Comparison of ENCODE assay signal across 19 cellular contexts in the genomic region with DNA sequence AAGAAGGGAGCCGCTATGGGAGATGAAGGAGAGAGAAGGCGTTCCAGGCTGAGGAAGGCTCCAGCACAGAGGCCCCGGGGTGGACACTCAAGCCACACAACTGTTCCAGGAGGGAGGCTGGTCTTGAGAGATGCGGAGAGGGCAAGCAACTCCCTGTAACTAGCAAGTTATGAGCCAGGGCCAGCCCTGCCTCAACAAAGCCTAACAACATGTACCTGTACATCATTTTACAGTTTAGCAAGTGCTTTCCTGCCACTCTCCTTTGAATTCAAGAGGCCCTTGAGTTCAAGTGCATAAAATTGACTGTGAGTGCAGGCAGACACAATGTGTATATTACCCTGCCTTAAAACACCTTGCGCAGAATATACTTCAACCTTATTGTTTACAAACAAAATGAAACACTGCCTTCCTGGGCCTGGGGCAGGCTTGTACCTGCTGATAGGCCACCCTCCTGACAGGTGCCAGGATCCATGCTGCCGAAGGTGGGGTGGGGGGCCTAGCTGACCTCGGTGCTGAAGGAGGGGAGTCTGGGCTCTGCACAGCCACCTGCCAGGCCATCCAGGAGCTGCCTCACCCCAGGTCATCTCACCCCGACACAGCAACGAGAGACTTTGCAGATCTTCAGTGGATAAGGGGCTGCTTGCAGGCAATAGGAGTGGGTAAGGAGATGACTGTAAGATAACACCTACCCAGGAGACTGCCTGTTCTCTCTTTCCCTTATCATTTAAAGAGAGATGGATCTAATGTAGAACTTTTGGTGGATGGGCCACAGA.
DNase-seq lines count a peak whose midpoint lies in the region; ATAC-seq, FAIRE-seq and TF ChIP-seq lines count a peak whose summit lies in the region.
"Had no signal": no experiment of that assay in that cellular context is flagged by ENCODE, and none has a peak within 500 bp of the region (broad histone marks: within the 10 kb centered on the region; RNA-seq: fewer than 3 reads in every experiment).

No MANE protein-coding gene starts in this region.

- H4K8ac ChIP-seq in H9 (replicated peaks; ENCODE audit: insufficient read length, low read depth, low read length), result no peak overlapping the region

- H3K79me2 ChIP-seq in H9 (ENCODE audit: insufficient read depth, low read length) (no peaks in the 10 kb centered on the region), GM12878 (ENCODE audit: control insufficient read depth, insufficient read depth, low read length) (peaks cover 44% of the 10 kb centered on the region)

- in situ Hi-C loops in GM12878 (cut with MboI), result no loop called here

- H3K27ac ChIP-seq in H9 (ENCODE audit: insufficient read length, low read depth, low read length), result no peak overlapping the region
- peak overlapping the region; percentile 55 for H3K27ac ChIP-seq in GM12878 (ENCODE audit: control insufficient read depth, insufficient read depth)
- H3K27ac ChIP-seq: breast epithelium, thoracic aorta had no signal

- no peak overlapping the region for H2BK5ac ChIP-seq in H9 (ENCODE audit: insufficient read length, low read length)

- no peak overlapping the region for H2BK15ac ChIP-seq in H9 (ENCODE audit: low read depth, low read length)

- FAIRE-seq in GM12878 (lab: Jason Lieb, UNC), result no peak
- FAIRE-seq: HTR-8/SVneo had no signal

- no peak overlapping the region for H3K4ac ChIP-seq in H9 (ENCODE audit: low read depth, low read length)

- H3K9me3 Mint-ChIP-seq in H9, result no peaks in the 10 kb centered on the region
- H3K9me3 Mint-ChIP-seq in progenitor cell of endocrine pancreas (ENCODE audit: low read depth), result no peaks in the 10 kb centered on the region
- H3K9me3 Mint-ChIP-seq: activated naive CD8-positive, alpha-beta T cell treated with anti-CD3 and anti-CD28 coated beads, Interleukin-2, amount 10 ng/mL, durations not matched to agents 7 days and 5 days; activated T-cell treated with anti-CD3 and anti-CD28 coated beads, Interleukin-2, amount 50 U/mL, for 4 hours had no signal

- peaks cover 11 to 14% of the 10 kb centered on the region in 2 experiments; a peak in 2 of 4 replicates for H3K36me3 ChIP-seq in GM12878 (ENCODE audit: control insufficient read depth in 2 of 2, insufficient read depth in 2 of 2, low read length in 1 of 2)
- no peaks in the 10 kb centered on the region for H3K36me3 ChIP-seq in H7 (replicated peaks; ENCODE audit: control insufficient read depth, insufficient read depth, low read length)
- H3K36me3 ChIP-seq: breast epithelium, thoracic aorta had no signal

- no peak for TF ChIP-seq EP300 in GM12878 (IDR thresholded peaks at IDR 0.05; ENCODE audit: borderline replicate concordance in 1 of 2, control insufficient read depth in 1 of 2, low read depth in 2 of 2, low read length in 2 of 2)

- H3K36me3 Mint-ChIP-seq in H9 (ENCODE audit: insufficient read depth in 1 of 3, low read depth in 3 of 3) (no peaks in the 10 kb centered on the region), progenitor cell of endocrine pancreas (ENCODE audit: insufficient read depth) (no peaks in the 10 kb centered on the region)
- H3K36me3 Mint-ChIP-seq: activated naive CD8-positive, alpha-beta T cell treated with anti-CD3 and anti-CD28 coated beads, Interleukin-2, amount 10 ng/mL, durations not matched to agents 7 days and 5 days had no signal

- H2AFZ ChIP-seq in H9 (ENCODE audit: low read length) (no peak overlapping the region), GM12878 (ENCODE audit: control insufficient read depth, low read depth, low read length) (no peak overlapping the region)

- H4K20me1 ChIP-seq in H9 (ENCODE audit: control insufficient read depth, insufficient read depth, insufficient read length), result no peaks in the 10 kb centered on the region
- H4K20me1 ChIP-seq in GM12878 (ENCODE audit: control insufficient read depth, insufficient read depth), result no peaks in the 10 kb centered on the region

- H3K27me3 Mint-ChIP-seq in H9 (ENCODE audit: low read depth) (no peaks in the 10 kb centered on the region), progenitor cell of endocrine pancreas (peaks cover 10% of the 10 kb centered on the region)
- H3K27me3 Mint-ChIP-seq: activated naive CD8-positive, alpha-beta T cell treated with anti-CD3 and anti-CD28 coated beads, Interleukin-2, amount 10 ng/mL, durations not matched to agents 7 days and 5 days; B cell had no signal

- no peak for TF ChIP-seq POLR2A in GM12878 (IDR thresholded peaks at IDR 0.05; ENCODE audit: low read depth, low read length)

- H2AK5ac ChIP-seq in H9 (ENCODE audit: insufficient read length, low read length), result no peak overlapping the region

- WGBS in H9 (ENCODE audit: extremely low coverage, insufficient read length, low lambda C conversion rate), result no CpG with 5 or more reads among the region's 9 CpGs
- 100% methylated on average over 7 of the region's 9 CpGs for WGBS in GM12878 (ENCODE audit: insufficient coverage, insufficient replicate concordance, low lambda C conversion rate, missing lambda C conversion rate)

- H3K9me3 ChIP-seq in H9 (ENCODE audit: control insufficient read depth, low read depth, low read length), result no peaks in the 10 kb centered on the region
- no peaks in the 10 kb centered on the region for H3K9me3 ChIP-seq in GM12878 (replicated peaks; ENCODE audit: control insufficient read depth, insufficient read depth, low read length)
- H3K9me3 ChIP-seq: breast epithelium, SK-N-SH, thoracic aorta had no signal

- intact Hi-C loops in GM12878 (cut with micrococcal nuclease; ENCODE audit: unreplicated experiment), result loop anchor here (10.0 kb wide), 1 partner anchor 1345 kb away; a partner anchor contains a TSS

- TF ChIP-seq CTCF in H9 (conservative IDR thresholded peaks at IDR 0.05) (no peak), GM12878 (IDR thresholded peaks at IDR 0.05 in 2 of 3, conservative IDR thresholded peaks at IDR 0.05 in 1 of 3; ENCODE audit: control insufficient read depth in 2 of 3, extremely low read depth in 1 of 3, insufficient read depth in 1 of 3, low read depth in 3 of 3, low read length in 3 of 3) (no peak), progenitor cell of endocrine pancreas (IDR thresholded peaks at IDR 0.05; ENCODE audit: unreplicated experiment) (no peak)

- H3K4me1 ChIP-seq in H9 (ENCODE audit: insufficient read depth, low read length) (0 out of 2 replicates have a peak, but pooled peaks cover 6% of the 10 kb centered on the region), GM12878 (ENCODE audit: control insufficient read depth, insufficient read depth, low read length) (peaks cover 43% of the 10 kb centered on the region)

- H3K27me3 ChIP-seq in H9 (ENCODE audit: insufficient read depth, low read length) (no peaks in the 10 kb centered on the region), GM12878 (replicated peaks in 1 of 2; ENCODE audit: control insufficient read depth in 2 of 2, insufficient read depth in 2 of 2, low read length in 1 of 2) (no peaks in the 10 kb centered on the region), H7 (ENCODE audit: control insufficient read depth, insufficient read depth, low read length) (no peaks in the 10 kb centered on the region)
- H3K27me3 ChIP-seq: breast epithelium had no signal

- H4K5ac ChIP-seq in H9 (ENCODE audit: insufficient read length, low read depth, low read length), result no peak overlapping the region

- H3K79me1 ChIP-seq in H9 (ENCODE audit: insufficient read depth, low read depth, low read length, poor library complexity, severe bottlenecking), result no peaks in the 10 kb centered on the region

- SMC1A ChIA-PET in GM12878 (lab: Charles Lee; ENCODE audit: uncharacterized antibody, unreplicated experiment), result interaction anchor here (0.9 to 23.9 kb wide), 5 partner anchors 10 to 32 kb away, joined by 3 to 329 read pairs (median 11); no protein-coding TSS in a partner anchor

- H2BK12ac ChIP-seq in H9 (ENCODE audit: insufficient read length, low read depth, low read length), result no peak overlapping the region

- RAD21 ChIA-PET in GM12878 (lab: Charles Lee; ENCODE audit: unreplicated experiment), result interaction anchor here (2.4 kb wide), 1 partner anchor 34 kb away, joined by 10 read pairs; no protein-coding TSS in a partner anchor

- CTCF ChIA-PET in GM12878 (lab: Yijun Ruan, JAX), result interaction anchor here (0.9 to 3.1 kb wide), 3 partner anchors 13 to 144 kb away, joined by 4 to 19 read pairs (median 17); no protein-coding TSS in a partner anchor

- no peak overlapping the region for H3K9ac ChIP-seq in H9 (ENCODE audit: extremely low read depth, insufficient read length, low read length)
- no peak overlapping the region for H3K9ac ChIP-seq in GM12878 (ENCODE audit: control insufficient read depth, insufficient read depth, low read length)
- H3K9ac ChIP-seq: SK-N-SH had no signal

- DNase-seq in H9 (no peak), NCI-H2029 treated with DMSO at 0.1 percent for 48 hours (lab: John Stamatoyannopoulos, UW) (peak; percentile 88), GM12878 (ENCODE audit: low read depth, low spot score) (no peak), progenitor cell of endocrine pancreas (ENCODE audit: low spot score, unreplicated experiment) (no peak), H7 (no peak)
- no peak for DNase-seq in stimulated activated CD8-positive, alpha-beta memory T cell treated with anti-CD3 and anti-CD28 coated beads, Interleukin-4, amount 100 ng/mL, for 48 hours
- DNase-seq in activated effector memory CD4-positive, alpha-beta T cell treated with Interleukin-2 at 50 U/mL for 16 hours, result no peak
- DNase-seq: activated CD4-positive, alpha-beta T cell treated with anti-CD3 and anti-CD28 coated beads, Interleukin-2, amount 50 U/mL, for 1 hour; activated naive CD8-positive, alpha-beta T cell treated with anti-CD3 and anti-CD28 coated beads, Interleukin-2, amount 10 ng/mL, durations not matched to agents 7 days and 5 days; activated T-cell treated with anti-CD3 and anti-CD28 coated beads, Interleukin-2, amount 50 U/mL, for 4 hours; hypothalamus; kidney glomerular epithelial cell; NCI-H446 treated with DMSO at 0.1 percent for 48 hours; SK-N-SH; stimulated activated CD4-positive, alpha-beta T cell treated with anti-CD3 and anti-CD28 coated beads, Interleukin-4, amount 100 ng/mL, for 4 hours had no signal

- POLR2A ChIA-PET in GM12878 (lab: Charles Lee), result interaction anchor here (1.9 kb wide), 1 partner anchor 8 kb away, joined by 4 read pairs; no protein-coding TSS in a partner anchor

- H3K4me1 Mint-ChIP-seq in H9, result peaks cover 12 to 14% of the 10 kb centered on the region in 2 experiments
- no peaks in the 10 kb centered on the region for H3K4me1 Mint-ChIP-seq in progenitor cell of endocrine pancreas (ENCODE audit: low read depth)

- H3K4me3 ChIP-seq in GM12878 (no peak overlapping the region), H7 (ENCODE audit: insufficient read depth, low read depth, low read length) (no peak overlapping the region)
- H3K4me3 ChIP-seq: breast epithelium, thoracic aorta had no signal

- ATAC-seq in GM12878, result no peak
- ATAC-seq: activated T-cell treated with anti-CD3 and anti-CD28 coated beads, Interleukin-2, amount 50 U/mL, for 4 hours had no signal

- H3K23ac ChIP-seq in H9 (ENCODE audit: insufficient read length, low read depth, low read length), result no peak overlapping the region

- no peak overlapping the region for H3K56ac ChIP-seq in H9 (ENCODE audit: insufficient read length, low read depth, low read length)

- H3K27ac Mint-ChIP-seq in H9, result peak overlapping the region in 2 of 3 experiments; percentile 74 to 82; a peak in 2 of 7 replicates
- H3K27ac Mint-ChIP-seq in progenitor cell of endocrine pancreas, result peak overlapping the region; percentile 45
- H3K27ac Mint-ChIP-seq: activated naive CD8-positive, alpha-beta T cell treated with anti-CD3 and anti-CD28 coated beads, Interleukin-2, amount 10 ng/mL, durations not matched to agents 7 days and 5 days; B cell had no signal

- no peak overlapping the region for H2BK120ac ChIP-seq in H9 (ENCODE audit: low read depth, low read length, poor library complexity, severe bottlenecking)

- H3K14ac ChIP-seq in H9 (ENCODE audit: insufficient read depth, low read length), result no peak overlapping the region

- no peak overlapping the region for H2BK20ac ChIP-seq in H9 (ENCODE audit: low read depth, low read length, poor library complexity, severe bottlenecking)

- TF ChIP-seq RAD21 in GM12878 (IDR thresholded peaks at IDR 0.05; ENCODE audit: insufficient read depth, low read depth, low read length), result no peak

- no peaks in the 10 kb centered on the region for H3K23me2 ChIP-seq in H9 (ENCODE audit: insufficient read length, low read depth, low read length, poor library complexity, severe bottlenecking)

- no peak overlapping the region for H4K91ac ChIP-seq in H9 (ENCODE audit: insufficient read length, low read depth, low read length)

- no TSS peak for BruUV-seq in GM12878 (replicated peaks; lab: Mats Ljungman, UMichigan)

- no peak overlapping the region for H3T11ph ChIP-seq in H9 (ENCODE audit: low read length)

- H3K4me2 ChIP-seq in H9 (ENCODE audit: insufficient read depth, insufficient read length, low read length), result no peak overlapping the region
- no peak overlapping the region for H3K4me2 ChIP-seq in GM12878 (ENCODE audit: control insufficient read depth, insufficient read depth)
- H3K4me2 ChIP-seq: SK-N-SH had no signal

- H3K18ac ChIP-seq in H9 (ENCODE audit: insufficient read length, low read depth, low read length), result no peak overlapping the region

- H3K4me3 Mint-ChIP-seq in H9 (no peak overlapping the region), progenitor cell of endocrine pancreas (ENCODE audit: low read depth) (no peak overlapping the region)
- H3K4me3 Mint-ChIP-seq: activated naive CD8-positive, alpha-beta T cell treated with anti-CD3 and anti-CD28 coated beads, Interleukin-2, amount 10 ng/mL, durations not matched to agents 7 days and 5 days; activated T-cell treated with anti-CD3 and anti-CD28 coated beads, Interleukin-2, amount 50 U/mL, for 4 hours; B cell had no signal
